19 cellular contexts compared by ENCODE assay signal in genomic region chr2:70957838-70958237, GRCh38. TPM values are rescaled to one million over a fixed set of nuclear protein-coding genes. Genes with fewer than 3 reads are reported as not detected.
"Had no signal": no experiment of that assay in that cellular context is flagged by ENCODE, and none has a peak within 500 bp of the region (broad histone marks: within the 10 kb centered on the region; RNA-seq: fewer than 3 reads in every experiment).

No MANE protein-coding gene starts in this region.

- H3K9me3 ChIP-seq: ascending aorta, lower lobe of right lung, spleen, uterus had no signal

- H3K4me3 ChIP-seq: ascending aorta, lower lobe of right lung, spleen, uterus had no signal

- ATAC-seq: activated T-cell treated with anti-CD3 and anti-CD28 coated beads, Interleukin-2, amount 50 U/mL, for 72 hours; lower lobe of right lung; naive thymus-derived CD8-positive, alpha-beta T cell; stimulated activated naive CD8-positive, alpha-beta T cell treated with anti-CD3 and anti-CD28 coated beads, Interleukin-15, amount 100 ng/mL, for 72 hours had no signal

- H3K27ac ChIP-seq: ascending aorta, lower lobe of right lung, spleen, uterus, WERI-Rb-1 had no signal

- H3K4me3 Mint-ChIP-seq: activated T-cell treated with anti-CD3 and anti-CD28 coated beads, Interleukin-2, amount 50 U/mL, for 72 hours; naive thymus-derived CD8-positive, alpha-beta T cell; stimulated activated naive CD8-positive, alpha-beta T cell treated with anti-CD3 and anti-CD28 coated beads, Interleukin-15, amount 100 ng/mL, for 72 hours had no signal

- H3K27ac Mint-ChIP-seq: activated T-cell treated with anti-CD3 and anti-CD28 coated beads, Interleukin-2, amount 50 U/mL, for 72 hours had no signal

- H3K36me3 ChIP-seq: ascending aorta, lower lobe of right lung, spleen, uterus, WERI-Rb-1 had no signal

- DNase-seq: activated CD4-positive, alpha-beta T cell treated with anti-CD3 and anti-CD28 coated beads for 4 hours; activated gamma-delta T cell treated with Interleukin-2 at 50 U/mL for 16 hours; activated T-cell treated with anti-CD3 and anti-CD28 coated beads, Interleukin-2, amount 50 U/mL, for 72 hours; cortex of kidney; effector CD8-positive, alpha-beta T cell; hippocampal formation; kidney glomerular epithelial cell; lower lobe of right lung; naive thymus-derived CD8-positive, alpha-beta T cell; right cardiac atrium; spleen; stimulated activated CD4-positive, alpha-beta T cell treated with anti-CD3 and anti-CD28 coated beads, Interleukin-1b, Interleukin-23, amount 100 ng/mL, for 48 hours; stimulated activated naive CD8-positive, alpha-beta T cell treated with anti-CD3 and anti-CD28 coated beads, Interleukin-15, amount 100 ng/mL, for 72 hours; WERI-Rb-1 had no signal

- H3K4me1 ChIP-seq: ascending aorta, lower lobe of right lung, spleen, uterus had no signal

- H3K27me3 ChIP-seq: ascending aorta, uterus had no signal

- H3K9me3 Mint-ChIP-seq: activated T-cell treated with anti-CD3 and anti-CD28 coated beads, Interleukin-2, amount 50 U/mL, for 72 hours; naive thymus-derived CD8-positive, alpha-beta T cell; stimulated activated naive CD8-positive, alpha-beta T cell treated with anti-CD3 and anti-CD28 coated beads, Interleukin-15, amount 100 ng/mL, for 72 hours had no signal

RNA-seq across cellular contexts. Expression of gene ANKRD53, which starts 20.6 kb away (rescaled TPM):
- total RNA-seq: activated CD8-positive, alpha-beta memory T cell treated with anti-CD3 and anti-CD28 coated beads for 36 hours; SK-MEL-5 had no signal
- polyA plus RNA-seq: naive thymus-derived CD8-positive, alpha-beta T cell had no signal

RNA-seq across cellular contexts. Expression of gene ATP6V1B1, which starts 22.1 kb away (rescaled TPM):
- total RNA-seq: activated CD8-positive, alpha-beta memory T cell treated with anti-CD3 and anti-CD28 coated beads for 36 hours; activated T-cell treated with anti-CD3 and anti-CD28 coated beads, Interleukin-2, amount 50 U/mL, for 72 hours; ascending aorta; naive thymus-derived CD8-positive, alpha-beta T cell; progenitor cell of endocrine pancreas; spleen had no signal
- polyA plus RNA-seq: naive thymus-derived CD8-positive, alpha-beta T cell had no signal

RNA-seq across cellular contexts. Expression of gene VAX2, which starts 57.5 kb away (rescaled TPM):
- total RNA-seq: activated CD8-positive, alpha-beta memory T cell treated with anti-CD3 and anti-CD28 coated beads for 36 hours; activated T-cell treated with anti-CD3 and anti-CD28 coated beads, Interleukin-2, amount 50 U/mL, for 72 hours; lower lobe of right lung; naive thymus-derived CD8-positive, alpha-beta T cell; progenitor cell of endocrine pancreas; spleen had no signal
- polyA plus RNA-seq: naive thymus-derived CD8-positive, alpha-beta T cell had no signal
